ENCODE assay signal across 10 cellular contexts in genomic region chr18:44682871-44683221, GRCh38. TPM values are rescaled to one million over a fixed set of nuclear protein-coding genes. Genes with fewer than 3 reads are reported as not detected.
DNase-seq lines count a peak whose midpoint lies in the region; ATAC-seq and TF ChIP-seq lines count a peak whose summit lies in the region.
"Had no signal": no experiment of that assay in that cellular context is flagged by ENCODE, and none has a peak within 500 bp of the region (broad histone marks: within the 10 kb centered on the region; RNA-seq: fewer than 3 reads in every experiment).

No MANE protein-coding gene starts in this region.

- no peak overlapping the region for H2AFZ ChIP-seq in OCI-LY3 (ENCODE audit: low read depth, low read length)

- H3K4me1 ChIP-seq in OCI-LY3 (ENCODE audit: low read length), result peaks cover 31% of the 10 kb centered on the region
- H3K4me1 ChIP-seq in iPS-18a (ENCODE audit: control insufficient read depth, low read depth, low read length), result peaks cover 25% of the 10 kb centered on the region
- H3K4me1 ChIP-seq in upper lobe of left lung, result peaks cover 3 to 37% (median 24%) of the 10 kb centered on the region in 4 donors

- no peak for TF ChIP-seq CTCF in OCI-LY3 (IDR thresholded peaks at IDR 0.05; ENCODE audit: low read depth, low read length)
- TF ChIP-seq CTCF in upper lobe of left lung (IDR thresholded peaks at IDR 0.05), result no peak

- peaks cover 65% of the 10 kb centered on the region for H3K79me2 ChIP-seq in OCI-LY3 (ENCODE audit: low read length)

- no peak overlapping the region for H3K4me3 ChIP-seq in OCI-LY3 (ENCODE audit: low read length)
- peak overlapping the region; percentile 70 for H3K4me3 ChIP-seq in iPS-18a (ENCODE audit: low read length)
- H3K4me3 ChIP-seq in upper lobe of left lung, result peak overlapping the region in 3 of 4 donors; percentile 71 to 88 (median 77)

- H4K20me1 ChIP-seq in OCI-LY3 (ENCODE audit: insufficient read depth, low read length), result no peaks in the 10 kb centered on the region

- peak overlapping the region; percentile 95 for H3K4me2 ChIP-seq in OCI-LY3 (ENCODE audit: low read length)

- no peaks in the 10 kb centered on the region for H3K9me3 ChIP-seq in OCI-LY3 (ENCODE audit: insufficient read depth, low read length)
- H3K9me3 ChIP-seq in iPS-18a (ENCODE audit: control insufficient read depth, low read depth, low read length), result no peaks in the 10 kb centered on the region
- no peaks in the 10 kb centered on the region for H3K9me3 ChIP-seq in upper lobe of left lung

- WGBS in upper lobe of left lung, 2 donors, result 65 to 66% methylated on average over 4 of the region's 4 CpGs

- no peak for TF ChIP-seq EP300 in upper lobe of left lung (IDR thresholded peaks at IDR 0.05)

- ATAC-seq in upper lobe of left lung (ENCODE audit: low FRiP score in 2 of 2), result no peak
- ATAC-seq in GM21515 (IDR thresholded peaks at IDR 0.05; ENCODE audit: unreplicated experiment), result no peak
- ATAC-seq: HCT116, natural killer cell had no signal

- no peaks in the 10 kb centered on the region for H3K36me3 ChIP-seq in OCI-LY3 (replicated peaks; ENCODE audit: low read depth, low read length)
- no peaks in the 10 kb centered on the region for H3K36me3 ChIP-seq in iPS-18a (ENCODE audit: control insufficient read depth, low read depth, low read length)
- H3K36me3 ChIP-seq in upper lobe of left lung, result no peaks in the 10 kb centered on the region

- TF ChIP-seq POLR2A in upper lobe of left lung (IDR thresholded peaks at IDR 0.05), result no peak

- DNase-seq in NCI-H146 (lab: John Stamatoyannopoulos, UW) (peak; percentile 37), NCI-H146 treated with DMSO at 0.1 percent for 48 hours (lab: John Stamatoyannopoulos, UW; ENCODE audit: unreplicated experiment) (no peak), upper lobe of left lung (no peak), DMS114 treated with DMSO at 0.1 percent for 48 hours (lab: John Stamatoyannopoulos, UW; ENCODE audit: unreplicated experiment) (no peak), cerebellum (ENCODE audit: low spot score) (no peak)
- DNase-seq: natural killer cell had no signal

- H3K27ac ChIP-seq in OCI-LY3 (ENCODE audit: low read length) (no peak overlapping the region), iPS-18a (ENCODE audit: low read length) (no peak overlapping the region), upper lobe of left lung (peak overlapping the region in 3 of 4 donors; percentile 87 to 97 (median 95))

- H3K27me3 ChIP-seq in OCI-LY3 (ENCODE audit: low read depth, low read length), result peaks cover 3% of the 10 kb centered on the region
- H3K27me3 ChIP-seq in iPS-18a (ENCODE audit: control insufficient read depth, insufficient read depth, low read length), result peaks cover 15% of the 10 kb centered on the region
- H3K27me3 ChIP-seq in upper lobe of left lung, result peaks cover 0 to 5% (median 0%) of the 10 kb centered on the region in 4 donors

- H3K9ac ChIP-seq in OCI-LY3 (ENCODE audit: low read length) (no peak overlapping the region), iPS-18a (ENCODE audit: low read length) (no peak overlapping the region)

RNA-seq across cellular contexts. Expression of gene SETBP1, which starts 2.2 kb away (rescaled TPM):
- total RNA-seq in upper lobe of left lung (10 to 100 TPM; 11.7 to 38.8 (median 16.6) TPM), cerebellum (46.3 TPM)

Comparison
In these comparisons a context has a peak if more than half of its experiments do, and no peak if none do; other contexts are left out.
1. H3K27ac ChIP-seq: peak in upper lobe of left lung (3 of 4); none in OCI-LY3 (single experiment) and iPS-18a (single experiment).